In the genomic region with DNA sequence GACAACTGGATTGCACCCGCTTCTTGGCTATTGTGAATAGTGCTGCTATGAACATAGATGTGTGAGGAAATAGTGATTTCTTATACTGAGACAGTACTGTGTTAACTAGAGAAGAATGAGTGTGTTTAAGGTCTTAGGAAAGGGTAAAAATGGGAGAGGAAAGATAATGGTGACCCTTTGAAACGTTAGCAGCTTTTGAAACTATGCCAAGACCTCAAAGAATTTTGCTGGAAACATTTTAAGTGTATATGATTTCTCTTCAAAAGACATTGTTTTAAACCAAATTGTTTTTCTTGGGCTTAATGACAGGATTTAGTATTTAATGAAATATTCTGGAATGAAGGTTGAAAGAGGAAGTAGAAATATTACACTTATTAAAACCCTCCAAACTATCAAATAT, we compare ENCODE assay signal across 18 cellular contexts.
"Had no signal": no experiment of that assay in that cellular context is flagged by ENCODE, and none has a peak within 500 bp of the region (broad histone marks: within the 10 kb centered on the region; RNA-seq: fewer than 3 reads in every experiment).

No MANE protein-coding gene starts in this region.

- H3K9me3 Mint-ChIP-seq: natural killer cell treated with Interleukin-12 subunit alpha and Interleukin-12 subunit beta and Interleukin-15 and Interleukin-18, amount 100 ng/mL, for 72 hours; T-helper 1 cell treated with Interleukin-12 subunit alpha and Interleukin-12 subunit beta and Interleukin-4 antibody, amounts not matched to agents 30 μg/mL and 1 μg/mL, for 36 hours had no signal

- H3K36me3 Mint-ChIP-seq: mesothelial cell of epicardium; natural killer cell treated with Interleukin-12 subunit alpha and Interleukin-12 subunit beta and Interleukin-15 and Interleukin-18, amount 100 ng/mL, for 72 hours had no signal

- ATAC-seq: lower lobe of right lung; natural killer cell treated with Interleukin-12 subunit alpha and Interleukin-12 subunit beta and Interleukin-15 and Interleukin-18, amount 100 ng/mL, for 72 hours had no signal

- H3K27me3 Mint-ChIP-seq: activated naive CD8-positive, alpha-beta T cell; natural killer cell treated with Interleukin-12 subunit alpha and Interleukin-12 subunit beta and Interleukin-15 and Interleukin-18, amount 100 ng/mL, for 72 hours had no signal

- DNase-seq: activated CD4-positive, alpha-beta T cell treated with anti-CD3 and anti-CD28 coated beads, Interleukin-2, amount 50 U/mL, for 1 hour; activated CD8-positive, alpha-beta memory T cell treated with anti-CD3 and anti-CD28 coated beads for 24 hours; activated CD8-positive, alpha-beta memory T cell treated with anti-CD3 and anti-CD28 coated beads, Interleukin-2, amount 50 U/mL, for 48 hours; anterior cingulate cortex; cortex of kidney; effector CD4-positive, alpha-beta T cell; esophagus squamous epithelium; glutamatergic neuron; hippocampal formation; islet precursor cell; lower lobe of right lung; stimulated activated CD4-positive, alpha-beta T cell treated with anti-CD3 and anti-CD28 coated beads, Interleukin-12 subunit alpha, Interleukin-12 subunit beta, amount 100 ng/mL, for 4 hours; stimulated activated CD8-positive, alpha-beta memory T cell treated with anti-CD3 and anti-CD28 coated beads, Interleukin-4, amount 100 ng/mL, for 48 hours; stimulated activated naive CD4-positive, alpha-beta T cell treated with Interleukin-2 at 50 U/mL for 16 hours had no signal

- H3K4me3 Mint-ChIP-seq: mesothelial cell of epicardium; natural killer cell treated with Interleukin-12 subunit alpha and Interleukin-12 subunit beta and Interleukin-15 and Interleukin-18, amount 100 ng/mL, for 72 hours; T-helper 1 cell treated with Interleukin-12 subunit alpha and Interleukin-12 subunit beta and Interleukin-4 antibody, amounts not matched to agents 30 μg/mL and 1 μg/mL, for 36 hours had no signal

- H3K27ac Mint-ChIP-seq: natural killer cell treated with Interleukin-12 subunit alpha and Interleukin-12 subunit beta and Interleukin-15 and Interleukin-18, amount 100 ng/mL, for 72 hours; T-helper 1 cell treated with Interleukin-12 subunit alpha and Interleukin-12 subunit beta and Interleukin-4 antibody, amounts not matched to agents 30 μg/mL and 1 μg/mL, for 36 hours had no signal
